29 cellular contexts compared by ENCODE assay signal in genomic region chr22:39666495-39666894, GRCh38.
"Had no signal": no experiment of that assay in that cellular context is flagged by ENCODE, and none has a peak within 500 bp of the region (broad histone marks: within the 10 kb centered on the region; RNA-seq: fewer than 3 reads in every experiment).

No MANE protein-coding gene starts in this region.

- DNase-seq: activated B cell treated with CpG ODN at 0.5 μM for 24 hours; activated CD4-positive, alpha-beta memory T cell treated with anti-CD3 and anti-CD28 coated beads, Interleukin-2, amount 10 ng/mL, durations not matched to agents 7 days and 5 days; activated CD4-positive, alpha-beta T cell treated with anti-CD3 and anti-CD28 coated beads for 1 hour; activated CD4-positive, alpha-beta T cell treated with anti-CD3 and anti-CD28 coated beads for 36 hours; activated CD4-positive, alpha-beta T cell treated with anti-CD3 and anti-CD28 coated beads for 48 hours; activated CD4-positive, alpha-beta T cell treated with anti-CD3 and anti-CD28 coated beads, Interleukin-2, amount 10 ng/mL, durations not matched to agents 7 days and 5 days; activated CD4-positive, alpha-beta T cell treated with anti-CD3 and anti-CD28 coated beads, Interleukin-2, amount 50 U/mL, for 48 hours; activated CD8-positive, alpha-beta memory T cell treated with anti-CD3 and anti-CD28 coated beads for 24 hours; activated CD8-positive, alpha-beta memory T cell treated with anti-CD3 and anti-CD28 coated beads, Interleukin-2, amount 10 ng/mL, durations not matched to agents 7 days and 5 days; activated CD8-positive, alpha-beta memory T cell treated with anti-CD3 and anti-CD28 coated beads, Interleukin-2, amount 50 U/mL, for 48 hours; activated CD8-positive, alpha-beta T cell treated with anti-CD3 and anti-CD28 coated beads, Interleukin-2, amount 10 ng/mL, durations not matched to agents 7 days and 5 days; activated effector memory CD4-positive, alpha-beta T cell treated with Interleukin-2 at 50 U/mL for 16 hours; activated gamma-delta T cell; activated naive CD4-positive, alpha-beta T cell treated with anti-CD3 and anti-CD28 coated beads, Interleukin-2, amount 10 ng/mL, durations not matched to agents 7 days and 5 days; activated naive CD4-positive, alpha-beta T cell treated with Interleukin-2 at 50 U/mL for 16 hours; activated naive CD8-positive, alpha-beta T cell treated with anti-CD3 and anti-CD28 coated beads, Interleukin-2, amount 10 ng/mL, durations not matched to agents 7 days and 5 days; activated naive CD8-positive, alpha-beta T cell treated with anti-CD3 and anti-CD28 coated beads, Interleukin-2, amount 50 U/mL, for 24 hours; activated T-cell treated with anti-CD3 and anti-CD28 coated beads, Interleukin-2, amount 50 U/mL, for 24 hours; activated T-cell treated with anti-CD3 and anti-CD28 coated beads, Interleukin-2, amount 50 U/mL, for 48 hours; amygdala; anterior cingulate cortex; caudate nucleus; cerebellar nuclear complex; T-helper 1 cell; T-helper 2 cell; T-helper 9 cell had no signal

- H3K36me3 ChIP-seq: ascending aorta, cardiac muscle cell had no signal

- H3K27ac ChIP-seq: ascending aorta, cardiac muscle cell, VCaP had no signal

- H3K4me3 ChIP-seq: ascending aorta, cardiac muscle cell had no signal
